Comparison of ENCODE assay signal across 2 cellular contexts in the genomic region with DNA sequence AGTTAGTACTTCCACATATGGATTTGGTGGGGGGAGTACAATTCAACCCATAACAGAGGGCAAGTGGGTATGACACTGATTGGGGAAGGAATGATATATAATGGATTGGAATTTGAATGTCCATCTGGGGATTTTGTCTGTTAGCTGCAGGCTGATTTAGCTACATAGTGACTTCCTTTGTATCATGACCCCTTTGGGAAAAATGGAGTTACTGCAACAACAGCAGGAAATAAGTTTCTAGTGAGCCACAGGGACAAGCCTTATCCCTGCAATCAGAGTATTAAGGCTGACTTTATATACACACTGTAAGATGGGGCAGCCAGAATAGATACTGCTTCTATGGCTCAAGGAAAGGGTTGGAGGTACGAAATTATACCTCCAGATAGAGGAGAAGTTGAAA.
TF ChIP-seq lines count a peak whose summit lies in the region.

No MANE protein-coding gene starts in this region.

TF ChIP-seq in WTC11, 78 proteins besides CTCF, POLR2A, EP300 and RAD21 (continues in another document):
- TF ChIP-seq E2F4 (CRISPR knock-in tag; IDR thresholded peaks at IDR 0.05; ENCODE audit: borderline replicate concordance, low read depth) = no peak
- no peak for TF ChIP-seq HMGA2 (CRISPR knock-in tag; IDR thresholded peaks at IDR 0.05)
- TF ChIP-seq, protein P1, sequence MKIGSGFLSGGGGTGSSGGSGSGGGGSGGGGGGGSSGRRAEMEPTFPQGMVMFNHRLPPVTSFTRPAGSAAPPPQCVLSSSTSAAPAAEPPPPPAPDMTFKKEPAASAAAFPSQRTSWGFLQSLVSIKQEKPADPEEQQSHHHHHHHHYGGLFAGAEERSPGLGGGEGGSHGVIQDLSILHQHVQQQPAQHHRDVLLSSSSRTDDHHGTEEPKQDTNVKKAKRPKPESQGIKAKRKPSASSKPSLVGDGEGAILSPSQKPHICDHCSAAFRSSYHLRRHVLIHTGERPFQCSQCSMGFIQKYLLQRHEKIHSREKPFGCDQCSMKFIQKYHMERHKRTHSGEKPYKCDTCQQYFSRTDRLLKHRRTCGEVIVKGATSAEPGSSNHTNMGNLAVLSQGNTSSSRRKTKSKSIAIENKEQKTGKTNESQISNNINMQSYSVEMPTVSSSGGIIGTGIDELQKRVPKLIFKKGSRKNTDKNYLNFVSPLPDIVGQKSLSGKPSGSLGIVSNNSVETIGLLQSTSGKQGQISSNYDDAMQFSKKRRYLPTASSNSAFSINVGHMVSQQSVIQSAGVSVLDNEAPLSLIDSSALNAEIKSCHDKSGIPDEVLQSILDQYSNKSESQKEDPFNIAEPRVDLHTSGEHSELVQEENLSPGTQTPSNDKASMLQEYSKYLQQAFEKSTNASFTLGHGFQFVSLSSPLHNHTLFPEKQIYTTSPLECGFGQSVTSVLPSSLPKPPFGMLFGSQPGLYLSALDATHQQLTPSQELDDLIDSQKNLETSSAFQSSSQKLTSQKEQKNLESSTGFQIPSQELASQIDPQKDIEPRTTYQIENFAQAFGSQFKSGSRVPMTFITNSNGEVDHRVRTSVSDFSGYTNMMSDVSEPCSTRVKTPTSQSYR (CRISPR knock-in tag; IDR thresholded peaks at IDR 0.05) = no peak
- TF ChIP-seq, protein P2, sequence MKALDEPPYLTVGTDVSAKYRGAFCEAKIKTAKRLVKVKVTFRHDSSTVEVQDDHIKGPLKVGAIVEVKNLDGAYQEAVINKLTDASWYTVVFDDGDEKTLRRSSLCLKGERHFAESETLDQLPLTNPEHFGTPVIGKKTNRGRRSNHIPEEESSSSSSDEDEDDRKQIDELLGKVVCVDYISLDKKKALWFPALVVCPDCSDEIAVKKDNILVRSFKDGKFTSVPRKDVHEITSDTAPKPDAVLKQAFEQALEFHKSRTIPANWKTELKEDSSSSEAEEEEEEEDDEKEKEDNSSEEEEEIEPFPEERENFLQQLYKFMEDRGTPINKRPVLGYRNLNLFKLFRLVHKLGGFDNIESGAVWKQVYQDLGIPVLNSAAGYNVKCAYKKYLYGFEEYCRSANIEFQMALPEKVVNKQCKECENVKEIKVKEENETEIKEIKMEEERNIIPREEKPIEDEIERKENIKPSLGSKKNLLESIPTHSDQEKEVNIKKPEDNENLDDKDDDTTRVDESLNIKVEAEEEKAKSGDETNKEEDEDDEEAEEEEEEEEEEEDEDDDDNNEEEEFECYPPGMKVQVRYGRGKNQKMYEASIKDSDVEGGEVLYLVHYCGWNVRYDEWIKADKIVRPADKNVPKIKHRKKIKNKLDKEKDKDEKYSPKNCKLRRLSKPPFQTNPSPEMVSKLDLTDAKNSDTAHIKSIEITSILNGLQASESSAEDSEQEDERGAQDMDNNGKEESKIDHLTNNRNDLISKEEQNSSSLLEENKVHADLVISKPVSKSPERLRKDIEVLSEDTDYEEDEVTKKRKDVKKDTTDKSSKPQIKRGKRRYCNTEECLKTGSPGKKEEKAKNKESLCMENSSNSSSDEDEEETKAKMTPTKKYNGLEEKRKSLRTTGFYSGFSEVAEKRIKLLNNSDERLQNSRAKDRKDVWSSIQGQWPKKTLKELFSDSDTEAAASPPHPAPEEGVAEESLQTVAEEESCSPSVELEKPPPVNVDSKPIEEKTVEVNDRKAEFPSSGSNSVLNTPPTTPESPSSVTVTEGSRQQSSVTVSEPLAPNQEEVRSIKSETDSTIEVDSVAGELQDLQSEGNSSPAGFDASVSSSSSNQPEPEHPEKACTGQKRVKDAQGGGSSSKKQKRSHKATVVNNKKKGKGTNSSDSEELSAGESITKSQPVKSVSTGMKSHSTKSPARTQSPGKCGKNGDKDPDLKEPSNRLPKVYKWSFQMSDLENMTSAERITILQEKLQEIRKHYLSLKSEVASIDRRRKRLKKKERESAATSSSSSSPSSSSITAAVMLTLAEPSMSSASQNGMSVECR (CRISPR knock-in tag; IDR thresholded peaks at IDR 0.05; ENCODE audit: borderline replicate concordance) = no peak
- TF ChIP-seq, protein P3, sequence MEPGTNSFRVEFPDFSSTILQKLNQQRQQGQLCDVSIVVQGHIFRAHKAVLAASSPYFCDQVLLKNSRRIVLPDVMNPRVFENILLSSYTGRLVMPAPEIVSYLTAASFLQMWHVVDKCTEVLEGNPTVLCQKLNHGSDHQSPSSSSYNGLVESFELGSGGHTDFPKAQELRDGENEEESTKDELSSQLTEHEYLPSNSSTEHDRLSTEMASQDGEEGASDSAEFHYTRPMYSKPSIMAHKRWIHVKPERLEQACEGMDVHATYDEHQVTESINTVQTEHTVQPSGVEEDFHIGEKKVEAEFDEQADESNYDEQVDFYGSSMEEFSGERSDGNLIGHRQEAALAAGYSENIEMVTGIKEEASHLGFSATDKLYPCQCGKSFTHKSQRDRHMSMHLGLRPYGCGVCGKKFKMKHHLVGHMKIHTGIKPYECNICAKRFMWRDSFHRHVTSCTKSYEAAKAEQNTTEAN (CRISPR knock-in tag; IDR thresholded peaks at IDR 0.05) = no peak
- TF ChIP-seq USF1 (CRISPR knock-in tag; IDR thresholded peaks at IDR 0.05) = no peak

TF ChIP-seq in liver, 16 proteins besides CTCF, POLR2A, EP300 and RAD21 (continued from another document):
- TF ChIP-seq, protein P4, sequence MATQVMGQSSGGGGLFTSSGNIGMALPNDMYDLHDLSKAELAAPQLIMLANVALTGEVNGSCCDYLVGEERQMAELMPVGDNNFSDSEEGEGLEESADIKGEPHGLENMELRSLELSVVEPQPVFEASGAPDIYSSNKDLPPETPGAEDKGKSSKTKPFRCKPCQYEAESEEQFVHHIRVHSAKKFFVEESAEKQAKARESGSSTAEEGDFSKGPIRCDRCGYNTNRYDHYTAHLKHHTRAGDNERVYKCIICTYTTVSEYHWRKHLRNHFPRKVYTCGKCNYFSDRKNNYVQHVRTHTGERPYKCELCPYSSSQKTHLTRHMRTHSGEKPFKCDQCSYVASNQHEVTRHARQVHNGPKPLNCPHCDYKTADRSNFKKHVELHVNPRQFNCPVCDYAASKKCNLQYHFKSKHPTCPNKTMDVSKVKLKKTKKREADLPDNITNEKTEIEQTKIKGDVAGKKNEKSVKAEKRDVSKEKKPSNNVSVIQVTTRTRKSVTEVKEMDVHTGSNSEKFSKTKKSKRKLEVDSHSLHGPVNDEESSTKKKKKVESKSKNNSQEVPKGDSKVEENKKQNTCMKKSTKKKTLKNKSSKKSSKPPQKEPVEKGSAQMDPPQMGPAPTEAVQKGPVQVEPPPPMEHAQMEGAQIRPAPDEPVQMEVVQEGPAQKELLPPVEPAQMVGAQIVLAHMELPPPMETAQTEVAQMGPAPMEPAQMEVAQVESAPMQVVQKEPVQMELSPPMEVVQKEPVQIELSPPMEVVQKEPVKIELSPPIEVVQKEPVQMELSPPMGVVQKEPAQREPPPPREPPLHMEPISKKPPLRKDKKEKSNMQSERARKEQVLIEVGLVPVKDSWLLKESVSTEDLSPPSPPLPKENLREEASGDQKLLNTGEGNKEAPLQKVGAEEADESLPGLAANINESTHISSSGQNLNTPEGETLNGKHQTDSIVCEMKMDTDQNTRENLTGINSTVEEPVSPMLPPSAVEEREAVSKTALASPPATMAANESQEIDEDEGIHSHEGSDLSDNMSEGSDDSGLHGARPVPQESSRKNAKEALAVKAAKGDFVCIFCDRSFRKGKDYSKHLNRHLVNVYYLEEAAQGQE (IDR thresholded peaks at IDR 0.05) = no peak
- TF ChIP-seq HNF4A (conservative IDR thresholded peaks at IDR 0.05) (no peak), HNF4G (IDR thresholded peaks at IDR 0.05) (no peak), RXRA (IDR thresholded peaks at IDR 0.05) (no peak)
